22 cellular contexts compared by ENCODE assay signal in genomic region chr7:138442822-138443221, GRCh38. TPM values are rescaled to one million over a fixed set of nuclear protein-coding genes. Genes with fewer than 3 reads are reported as not detected.
DNase-seq lines count a peak whose midpoint lies in the region; ATAC-seq and TF ChIP-seq lines count a peak whose summit lies in the region.
"Had no signal": no experiment of that assay in that cellular context is flagged by ENCODE, and none has a peak within 500 bp of the region (broad histone marks: within the 10 kb centered on the region; RNA-seq: fewer than 3 reads in every experiment).

No MANE protein-coding gene starts in this region.

- H3K27me3 Mint-ChIP-seq in Caco-2 (ENCODE audit: insufficient read depth, unreplicated experiment) (no peaks in the 10 kb centered on the region), neural progenitor cell (ENCODE audit: insufficient read depth, low read depth) (peaks cover 10% of the 10 kb centered on the region)
- peaks cover 33% of the 10 kb centered on the region for H3K27me3 Mint-ChIP-seq in central memory CD8-positive, alpha-beta T cell
- H3K27me3 Mint-ChIP-seq: CD4-positive, CD25-positive, alpha-beta regulatory T cell had no signal

- H3K36me3 ChIP-seq in Caco-2 (ENCODE audit: control insufficient read depth, insufficient read depth, low read length) (no peaks in the 10 kb centered on the region), HEK293 (ENCODE audit: control insufficient read depth in 2 of 2, insufficient read depth in 1 of 2, low read length in 2 of 2) (no peaks in the 10 kb centered on the region), neural progenitor cell (no peaks in the 10 kb centered on the region)
- H3K36me3 ChIP-seq: BE2C, BLaER1 had no signal

- H3K4me1 ChIP-seq in Caco-2 (0 out of 2 replicates have a peak, but pooled peaks cover 4% of the 10 kb centered on the region), HEK293 (ENCODE audit: control insufficient read depth, insufficient read depth, low read length) (no peaks in the 10 kb centered on the region), neural progenitor cell (no peaks in the 10 kb centered on the region)
- H3K4me1 ChIP-seq: BE2C, BLaER1 had no signal

- H3F3A ChIP-seq in neural progenitor cell (ENCODE audit: low read depth) = no peaks in the 10 kb centered on the region

- H3K27me3 ChIP-seq in Caco-2 (replicated peaks; ENCODE audit: control insufficient read depth, insufficient read depth, low read length) (no peaks in the 10 kb centered on the region), neural progenitor cell (no peaks in the 10 kb centered on the region)
- H3K27me3 ChIP-seq: BE2C, BLaER1 had no signal

- ATAC-seq in central memory CD8-positive, alpha-beta T cell (replicated peaks; ENCODE audit: extremely low read depth, poor library complexity, severe bottlenecking) = no peak
- ATAC-seq in GM18517 (IDR thresholded peaks at IDR 0.05; ENCODE audit: unreplicated experiment) = no peak

- H3K4me3 ChIP-seq in Caco-2 (ENCODE audit: low read depth, low read length) (no peak overlapping the region), HEK293 (ENCODE audit: low read depth, low read length) (no peak overlapping the region), neural progenitor cell (no peak overlapping the region)
- H3K4me3 ChIP-seq: BLaER1 had no signal

- H3K9me3 Mint-ChIP-seq in Caco-2 (ENCODE audit: unreplicated experiment) (peaks cover 36% of the 10 kb centered on the region), neural progenitor cell (peaks cover 42% of the 10 kb centered on the region)
- no peaks in the 10 kb centered on the region for H3K9me3 Mint-ChIP-seq in central memory CD8-positive, alpha-beta T cell
- H3K9me3 Mint-ChIP-seq: CD4-positive, alpha-beta memory T cell; CD8-positive, alpha-beta memory T cell had no signal

- H3K4me1 Mint-ChIP-seq in Caco-2 (ENCODE audit: low read depth, unreplicated experiment) = no peaks in the 10 kb centered on the region
- no peaks in the 10 kb centered on the region for H3K4me1 Mint-ChIP-seq in central memory CD8-positive, alpha-beta T cell
- H3K4me1 Mint-ChIP-seq in neural progenitor cell = no peaks in the 10 kb centered on the region
- H3K4me1 Mint-ChIP-seq: CD14-positive monocyte; CD4-positive, alpha-beta memory T cell; CD4-positive, CD25-positive, alpha-beta regulatory T cell; CD8-positive, alpha-beta memory T cell had no signal

- DNase-seq in Caco-2 (no peak), neural progenitor cell (ENCODE audit: low spot score) (no peak), GM19240 (ENCODE audit: insufficient read length, low spot score) (no peak), GF-D8 (lab: John Stamatoyannopoulos, UW) (no peak)
- DNase-seq in central memory CD8-positive, alpha-beta T cell (ENCODE audit: low spot score in 2 of 2) = no peak
- no peak for DNase-seq in activated naive CD4-positive, alpha-beta T cell treated with Interleukin-2 at 50 U/mL for 16 hours
- DNase-seq: 8988T; ACHN; BE2C; C1 segment of cervical spinal cord; Calu3; CD4-positive, alpha-beta memory T cell; CD4-positive, CD25-positive, alpha-beta regulatory T cell; CD8-positive, alpha-beta memory T cell; COR-L47; DND-41; EL; GDM1 had no signal

- no peak overlapping the region for H3K9ac ChIP-seq in neural progenitor cell
- H3K9ac ChIP-seq: BLaER1 had no signal

- no peak overlapping the region for H2AFZ ChIP-seq in neural progenitor cell (replicated peaks)

- H3K27ac ChIP-seq in HEK293 (ENCODE audit: extremely low read depth, low read depth, low read length) = no peak overlapping the region
- no peak overlapping the region for H3K27ac ChIP-seq in neural progenitor cell
- H3K27ac ChIP-seq: BLaER1 had no signal

- CTCF ChIA-PET in Caco-2 (lab: Charles Lee) (interaction anchor here (0.7 kb wide), 1 partner anchor 12 kb away, joined by 4 read pairs; no protein-coding TSS in a partner anchor), HEK293 (lab: Yijun Ruan, JAX) (interaction anchor here (0.6 kb wide), 1 partner anchor 316 kb away, joined by 3 read pairs; no protein-coding TSS in a partner anchor)

- no peak overlapping the region for H3K4me2 ChIP-seq in neural progenitor cell
- H3K4me2 ChIP-seq: BLaER1 had no signal

- no peaks in the 10 kb centered on the region for H3K79me2 ChIP-seq in neural progenitor cell (ENCODE audit: low read depth)

- POLR2A ChIA-PET in Caco-2 (lab: Charles Lee) (no interaction called here), HEK293 (lab: Yijun Ruan, JAX) (no interaction called here)

- H3K36me3 Mint-ChIP-seq in Caco-2 (ENCODE audit: insufficient read depth, unreplicated experiment) = no peaks in the 10 kb centered on the region
- peaks cover 2% of the 10 kb centered on the region for H3K36me3 Mint-ChIP-seq in central memory CD8-positive, alpha-beta T cell (ENCODE audit: insufficient read depth)
- no peaks in the 10 kb centered on the region for H3K36me3 Mint-ChIP-seq in neural progenitor cell
- H3K36me3 Mint-ChIP-seq: CD14-positive monocyte; CD4-positive, alpha-beta memory T cell; CD4-positive, CD25-positive, alpha-beta regulatory T cell; CD8-positive, alpha-beta memory T cell had no signal

- H4K20me1 ChIP-seq in neural progenitor cell (ENCODE audit: low read depth) = no peaks in the 10 kb centered on the region
- H4K20me1 ChIP-seq: BLaER1 had no signal

- intact Hi-C loops in Caco-2 (cut with micrococcal nuclease; ENCODE audit: unreplicated experiment) = no loop called here

- BruUV-seq in Caco-2 (replicated peaks; lab: Mats Ljungman, UMichigan) = no TSS peak

- H3K27ac Mint-ChIP-seq in Caco-2 (ENCODE audit: unreplicated experiment) (peak overlapping the region; percentile 24), neural progenitor cell (peak overlapping the region; percentile 87)
- H3K27ac Mint-ChIP-seq in central memory CD8-positive, alpha-beta T cell (ENCODE audit: low read depth) = peak overlapping the region; percentile 61
- H3K27ac Mint-ChIP-seq: CD14-positive monocyte; CD4-positive, alpha-beta memory T cell; CD4-positive, CD25-positive, alpha-beta regulatory T cell; CD8-positive, alpha-beta memory T cell had no signal

- no peak for TF ChIP-seq CTCF in Caco-2 (IDR thresholded peaks at IDR 0.05; ENCODE audit: insufficient read depth in 1 of 2, low read depth in 1 of 2, low read length in 1 of 2, severe bottlenecking in 1 of 2, unreplicated experiment in 1 of 2)
- no peak for TF ChIP-seq CTCF in HEK293 (tag by site-specific recombination; IDR thresholded peaks at IDR 0.05)
- TF ChIP-seq CTCF in neural progenitor cell (IDR thresholded peaks at IDR 0.05) = no peak

- H3K4me3 Mint-ChIP-seq in Caco-2 (ENCODE audit: unreplicated experiment) (no peak overlapping the region), neural progenitor cell (no peak overlapping the region)
- no peak overlapping the region for H3K4me3 Mint-ChIP-seq in central memory CD8-positive, alpha-beta T cell
- H3K4me3 Mint-ChIP-seq: CD14-positive monocyte; CD4-positive, alpha-beta memory T cell; CD4-positive, CD25-positive, alpha-beta regulatory T cell; CD8-positive, alpha-beta memory T cell had no signal

- H3K9me3 ChIP-seq in Caco-2 (peaks cover 9% of the 10 kb centered on the region; the same call in 1 of the 2 replicates), HEK293 (ENCODE audit: control insufficient read depth, insufficient read depth, low read depth, low read length) (no peaks in the 10 kb centered on the region), neural progenitor cell (ENCODE audit: low read depth) (no peaks in the 10 kb centered on the region)
- H3K9me3 ChIP-seq: BE2C had no signal

TF ChIP-seq in HEK293, 187 proteins besides CTCF, POLR2A, EP300 and RAD21:
- peak; percentile 53; the same call in 1 of the 2 replicates for TF ChIP-seq ZNF366 (tag by site-specific recombination; conservative IDR thresholded peaks at IDR 0.05)
- no peak for TF ChIP-seq ZNF521 (tag by site-specific recombination; IDR thresholded peaks at IDR 0.05)
- TF ChIP-seq ZNF692 (tag by site-specific recombination; IDR thresholded peaks at IDR 0.05) = no peak

RNA-seq across cellular contexts. Expression of gene TRIM24, which starts 17.2 kb away (rescaled TPM):
- total RNA-seq in Caco-2 (2022) (54.7 and 58.2 TPM in 2 replicates), neural progenitor cell (ENCODE audit: low replicate concordance) (101 and 116 TPM in 2 replicates)

Comparison
In these comparisons a context has a peak if more than half of its experiments do, and no peak if none do; other contexts are left out.
1. H3K27ac Mint-ChIP-seq: peak in every context shown above with its lines; median percentile 87 in neural progenitor cell; 61 in central memory CD8-positive, alpha-beta T cell; 24 in Caco-2.